In the genomic region with DNA sequence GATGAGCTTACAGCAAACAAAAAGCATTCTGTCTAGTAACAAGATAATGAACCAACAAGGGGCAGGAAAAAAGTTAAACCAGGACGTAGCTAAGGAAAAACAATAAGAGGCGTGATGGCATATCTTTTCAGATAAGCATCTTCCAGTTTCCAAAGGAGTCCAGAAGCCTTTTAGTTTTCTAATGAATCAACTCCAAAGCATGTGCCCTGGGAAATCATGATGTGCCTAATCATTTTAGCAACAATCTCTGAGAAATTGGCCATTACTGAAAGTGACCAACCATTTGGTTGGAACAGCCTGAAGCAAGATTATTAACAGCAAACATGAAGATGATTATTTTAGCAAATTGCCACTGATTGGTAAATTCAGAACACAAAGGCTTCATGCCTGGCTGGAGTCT, we compare ENCODE assay signal across 16 cellular contexts.
DNase-seq lines count a peak whose midpoint lies in the region; ATAC-seq and TF ChIP-seq lines count a peak whose summit lies in the region.
"Had no signal": no experiment of that assay in that cellular context is flagged by ENCODE, and none has a peak within 500 bp of the region (broad histone marks: within the 10 kb centered on the region; RNA-seq: fewer than 3 reads in every experiment).

No MANE protein-coding gene starts in this region.

- no TSS peak for BruUV-seq in PC-9 (replicated peaks; lab: Mats Ljungman, UMichigan)

- CTCF ChIA-PET in PC-9 (lab: Charles Lee), result no interaction called here

- peaks cover 15% of the 10 kb centered on the region; the same call in 1 of the 2 replicates for H3F3A ChIP-seq in PC-9 (ENCODE audit: insufficient read depth, low read depth)

- TF ChIP-seq CTCF in PC-9 (conservative IDR thresholded peaks at IDR 0.05), result no peak
- TF ChIP-seq CTCF in brain microvascular endothelial cell (IDR thresholded peaks at IDR 0.05; ENCODE audit: low read depth, low read length, missing control alignments), result no peak
- no peak for TF ChIP-seq CTCF in lower lobe of right lung (IDR thresholded peaks at IDR 0.05)

- intact Hi-C loops in PC-9 (cut with micrococcal nuclease; ENCODE audit: unreplicated experiment) (no loop called here), lower lobe of right lung (cut with DNase I) (no loop called here)

- H3K79me2 ChIP-seq in PC-9 (ENCODE audit: low read depth), result no peaks in the 10 kb centered on the region

- in situ Hi-C loops in brain microvascular endothelial cell (cut with HindIII; ENCODE audit: low pct_ligation_motif_present, low sequenced_read_pairs), result no loop called here

- no peaks in the 10 kb centered on the region for H3K36me3 ChIP-seq in PC-9 (ENCODE audit: low read depth)
- no peaks in the 10 kb centered on the region for H3K36me3 ChIP-seq in brain microvascular endothelial cell (replicated peaks)
- H3K36me3 ChIP-seq in lower lobe of right lung, result no peaks in the 10 kb centered on the region
- H3K36me3 ChIP-seq: BLaER1 treated with 17β-estradiol and CSF1 and Interleukin-3, amounts not matched to agents 10 nM and 100 nM had no signal

- ATAC-seq in lower lobe of right lung, result no peak
- ATAC-seq in GM21529 (IDR thresholded peaks at IDR 0.05; ENCODE audit: unreplicated experiment), result no peak
- ATAC-seq: CD8-positive, alpha-beta T cell had no signal

- H3K9me3 ChIP-seq in PC-9 (ENCODE audit: insufficient read depth, low read depth), result peaks cover 11% of the 10 kb centered on the region; the same call in 1 of the 2 replicates
- no peaks in the 10 kb centered on the region for H3K9me3 ChIP-seq in lower lobe of right lung

- H4K20me1 ChIP-seq in PC-9 (ENCODE audit: insufficient read depth), result no peaks in the 10 kb centered on the region
- H4K20me1 ChIP-seq: BLaER1 treated with 17β-estradiol and CSF1 and Interleukin-3, amounts not matched to agents 10 nM and 100 nM had no signal

- H3K4me2 ChIP-seq in PC-9, result peak overlapping the region; percentile 45
- H3K4me2 ChIP-seq: BLaER1 treated with 17β-estradiol and CSF1 and Interleukin-3, amounts not matched to agents 10 nM and 100 nM had no signal

- H3K27ac ChIP-seq in PC-9 (peak overlapping the region; percentile 88), brain microvascular endothelial cell (no peak overlapping the region), lower lobe of right lung (no peak overlapping the region)
- H3K27ac ChIP-seq: BLaER1 treated with 17β-estradiol and CSF1 and Interleukin-3, amounts not matched to agents 10 nM and 100 nM; HL-60 had no signal

- POLR2A ChIA-PET in PC-9 (lab: Charles Lee; ENCODE audit: unreplicated experiment), result interaction anchor here (0.7 kb wide), 1 partner anchor 14 kb away, joined by 8 read pairs; no protein-coding TSS in a partner anchor

- H2AFZ ChIP-seq in PC-9, result peak overlapping the region; percentile 41; the same call in 1 of the 2 replicates

- peaks cover 35% of the 10 kb centered on the region for H3K4me1 ChIP-seq in PC-9 (replicated peaks; ENCODE audit: insufficient read depth)
- peaks cover 4% of the 10 kb centered on the region for H3K4me1 ChIP-seq in lower lobe of right lung
- H3K4me1 ChIP-seq: BLaER1 treated with 17β-estradiol and CSF1 and Interleukin-3, amounts not matched to agents 10 nM and 100 nM had no signal

- DNase-seq in COLO829 (ENCODE audit: low spot score) (peak; percentile 77), EL (peak; percentile 33), PC-9 (peak in 1 of 2 experiments; percentile 61), brain microvascular endothelial cell (peak; percentile 32), lower lobe of right lung (no peak), NCI-H1694 (lab: John Stamatoyannopoulos, UW) (no peak), NCI-H1436 treated with DMSO at 0.1 percent for 48 hours (lab: John Stamatoyannopoulos, UW) (no peak)
- DNase-seq: CD8-positive, alpha-beta T cell; COR-L47; DMS 273 treated with DMSO at 0.1 percent for 48 hours; GF-D8; HCEC 1CT; KBM-7 had no signal

- H3K27me3 ChIP-seq in PC-9 (ENCODE audit: insufficient read depth, low read depth) (no peaks in the 10 kb centered on the region), brain microvascular endothelial cell (replicated peaks) (no peaks in the 10 kb centered on the region), lower lobe of right lung (ENCODE audit: low read depth) (peaks cover 6% of the 10 kb centered on the region)
- H3K27me3 ChIP-seq: BLaER1 treated with 17β-estradiol and CSF1 and Interleukin-3, amounts not matched to agents 10 nM and 100 nM had no signal

- no peak overlapping the region for H3K4me3 ChIP-seq in PC-9
- H3K4me3 ChIP-seq in brain microvascular endothelial cell (ENCODE audit: low read depth, low read length), result no peak overlapping the region
- no peak overlapping the region for H3K4me3 ChIP-seq in lower lobe of right lung
- H3K4me3 ChIP-seq: BLaER1 treated with 17β-estradiol and CSF1 and Interleukin-3, amounts not matched to agents 10 nM and 100 nM had no signal

- no peaks in the 10 kb centered on the region for H3K9me2 ChIP-seq in PC-9 (ENCODE audit: insufficient read depth)

Comparison
In these comparisons a context has a peak if more than half of its experiments do, and no peak if none do; other contexts are left out.
1. DNase-seq: peak in COLO829 (single experiment), EL (single experiment) and brain microvascular endothelial cell (single experiment); none in lower lobe of right lung (single experiment), NCI-H1694 (single experiment) and NCI-H1436 treated with DMSO at 0.1 percent for 48 hours (single experiment).